In the genomic region with DNA sequence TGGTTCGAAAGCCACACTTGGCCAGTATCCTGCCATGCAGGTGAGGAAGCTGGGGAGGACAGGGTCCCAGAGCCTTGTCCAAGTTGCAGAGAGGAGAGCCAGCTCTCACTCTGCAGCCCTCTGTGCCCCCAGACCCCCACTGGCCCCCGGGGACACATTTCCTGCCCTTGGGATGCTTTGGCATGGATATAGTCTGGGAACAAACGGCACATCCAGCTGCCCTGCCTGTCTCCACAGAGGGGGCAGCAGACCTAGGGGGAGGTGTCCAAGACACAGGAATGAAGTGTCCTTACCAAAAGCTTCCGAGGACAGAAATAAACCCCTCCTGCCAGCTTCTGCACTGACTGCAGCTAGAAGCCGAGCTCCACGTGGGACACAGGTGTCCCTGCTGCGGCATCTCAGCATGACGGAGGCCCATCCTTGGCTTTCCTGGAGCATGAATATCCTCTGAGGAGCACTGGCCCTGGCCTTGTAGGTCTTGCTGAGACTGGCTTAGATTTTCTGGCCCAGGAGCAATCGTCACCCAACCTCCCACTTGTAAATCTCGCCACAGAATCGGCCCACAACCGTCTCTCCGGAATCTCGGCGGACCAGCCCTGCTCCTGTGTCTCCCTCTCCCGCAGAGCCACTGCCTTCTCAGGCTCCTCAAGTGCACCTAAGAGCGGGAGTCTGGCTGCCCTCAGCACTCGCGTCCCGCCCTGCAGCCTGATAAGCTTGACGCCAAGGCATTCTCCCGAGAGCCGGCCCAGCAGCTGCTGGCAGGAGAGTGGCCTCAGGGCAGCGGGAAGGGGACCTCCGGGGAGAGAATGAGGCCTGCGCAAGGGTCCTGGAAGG, we compare ENCODE assay signal across 8 cellular contexts. TPM values are rescaled to one million over a fixed set of nuclear protein-coding genes. Genes with fewer than 3 reads are reported as not detected.
A peak's percentile ranks its signal among the peaks of the same experiment; 100 is the strongest.
DNase-seq lines count a peak whose midpoint lies in the region; ATAC-seq, FAIRE-seq and TF ChIP-seq lines count a peak whose summit lies in the region.

No MANE protein-coding gene starts in this region.

- peaks cover 2 to 11% of the 10 kb centered on the region in 2 donors for H3K36me3 Mint-ChIP-seq in CD14-positive monocyte
- peaks cover 6% of the 10 kb centered on the region for H3K36me3 Mint-ChIP-seq in T-helper 2 cell treated with Interferon-gamma antibody and Interleukin-4, amounts not matched to agents 5 μg/mL and 100 μg/mL, for 36 hours (ENCODE audit: low read depth)

- peak overlapping the region; percentile 74 to 83 for H3K4me3 Mint-ChIP-seq in CD14-positive monocyte
- H3K4me3 Mint-ChIP-seq in T-helper 2 cell treated with Interferon-gamma antibody and Interleukin-4, amounts not matched to agents 5 μg/mL and 100 μg/mL, for 36 hours: peak overlapping the region; percentile 90

- no peak for FAIRE-seq in urothelium cell line (lab: Jason Lieb, UNC)

- no peaks in the 10 kb centered on the region for H3K9me3 Mint-ChIP-seq in CD14-positive monocyte
- H3K9me3 Mint-ChIP-seq in T-helper 2 cell treated with Interferon-gamma antibody and Interleukin-4, amounts not matched to agents 5 μg/mL and 100 μg/mL, for 36 hours: no peaks in the 10 kb centered on the region

- DNase-seq in CD14-positive monocyte (ENCODE audit: low spot score) (no peak), HCEC 1CT (peak; percentile 18), epithelial cell of esophagus (ENCODE audit: low read depth) (peak; percentile 42), urothelium cell line (ENCODE audit: low spot score) (no peak)
- no peak for DNase-seq in T-helper 2 cell treated with Interferon-gamma antibody and Interleukin-4, amounts not matched to agents 5 μg/mL and 100 μg/mL, for 36 hours (ENCODE audit: low spot score)

- ATAC-seq in GM19328 (IDR thresholded peaks at IDR 0.05; ENCODE audit: unreplicated experiment) (no peak), HG02759 (IDR thresholded peaks at IDR 0.05; ENCODE audit: unreplicated experiment) (no peak)

- TF ChIP-seq CTCF in CD14-positive monocyte (IDR thresholded peaks at IDR 0.05): no peak
- peak; percentile 0 for TF ChIP-seq CTCF in epithelial cell of esophagus (IDR thresholded peaks at IDR 0.05; ENCODE audit: insufficient read depth, low read depth, low read length, missing control alignments)

- peak overlapping the region; percentile 74 for H3K4me3 ChIP-seq in epithelial cell of esophagus (ENCODE audit: low read length)
- peak overlapping the region; percentile 70 to 76 for H3K4me3 ChIP-seq in muscle layer of duodenum (ENCODE audit: low read depth in 1 of 2, low read length in 2 of 2)

- intact Hi-C loops in CD14-positive monocyte (cut with micrococcal nuclease): loop anchor here (2.0 to 5.0 kb wide), 4 partner anchors 62 to 129 kb away; partner anchors contain the start of genes METTL26 (in 2 of the 2), DECR2 (in 1 of the 2) and NME4 (in 1 of the 2)

- peaks cover 13 to 36% of the 10 kb centered on the region in 2 donors for H3K4me1 ChIP-seq in muscle layer of duodenum (ENCODE audit: control insufficient read depth in 1 of 2, insufficient read depth in 2 of 2, low read length in 2 of 2)

- H3K27ac ChIP-seq in muscle layer of duodenum (ENCODE audit: low read length): peak overlapping the region; percentile 78

- no peaks in the 10 kb centered on the region for H3K27me3 ChIP-seq in muscle layer of duodenum (ENCODE audit: low read depth, low read length)

- H3K9me3 ChIP-seq in muscle layer of duodenum (ENCODE audit: control insufficient read depth in 1 of 2, low read length in 2 of 2): no peaks in the 10 kb centered on the region

- peaks cover 0 to 2% (median 1%) of the 10 kb centered on the region in 3 donors for H3K27me3 Mint-ChIP-seq in CD14-positive monocyte (ENCODE audit: low read depth in 3 of 3)
- no peaks in the 10 kb centered on the region for H3K27me3 Mint-ChIP-seq in T-helper 2 cell treated with Interferon-gamma antibody and Interleukin-4, amounts not matched to agents 5 μg/mL and 100 μg/mL, for 36 hours (ENCODE audit: low read depth)

- H3K4me1 Mint-ChIP-seq in CD14-positive monocyte: peaks cover 39% of the 10 kb centered on the region
- H3K4me1 Mint-ChIP-seq in T-helper 2 cell treated with Interferon-gamma antibody and Interleukin-4, amounts not matched to agents 5 μg/mL and 100 μg/mL, for 36 hours (ENCODE audit: low read depth): peaks cover 22% of the 10 kb centered on the region

- H3K36me3 ChIP-seq in muscle layer of duodenum (ENCODE audit: control insufficient read depth in 1 of 2, insufficient read depth in 2 of 2, low read length in 2 of 2): no peaks in the 10 kb centered on the region

- H3K27ac Mint-ChIP-seq in CD14-positive monocyte: peak overlapping the region; percentile 19 to 86 (median 72)
- peak overlapping the region; percentile 92 for H3K27ac Mint-ChIP-seq in T-helper 2 cell treated with Interferon-gamma antibody and Interleukin-4, amounts not matched to agents 5 μg/mL and 100 μg/mL, for 36 hours

RNA-seq across cellular contexts. Expression of gene CAPN15, which starts 1.1 kb away (rescaled TPM):
- 1 to 10 TPM; 3.4 to 3.9 TPM for polyA plus RNA-seq in CD14-positive monocyte

RNA-seq across cellular contexts. Expression of gene PRR35, which starts 33.8 kb away (rescaled TPM):
- polyA plus RNA-seq in CD14-positive monocyte: not detected

RNA-seq across cellular contexts. Expression of gene NHLRC4, which starts 40.4 kb away (rescaled TPM):
- under 1 TPM; 0.29 to 0.57 TPM for polyA plus RNA-seq in CD14-positive monocyte

RNA-seq across cellular contexts. Expression of gene PIGQ, which starts 43.4 kb away (rescaled TPM):
- 10 to 100 TPM; 11.4 to 12.1 TPM for polyA plus RNA-seq in CD14-positive monocyte

Comparison
In these comparisons a context has a peak if more than half of its experiments do, and no peak if none do; other contexts are left out.
1. DNase-seq: peak in HCEC 1CT (single experiment) and epithelial cell of esophagus (single experiment); none in CD14-positive monocyte (single experiment), T-helper 2 cell treated with Interferon-gamma antibody and Interleukin-4, amounts not matched to agents 5 μg/mL and 100 μg/mL, for 36 hours (single experiment) and urothelium cell line (single experiment).